8 cellular contexts compared by ENCODE assay signal in the genomic region with DNA sequence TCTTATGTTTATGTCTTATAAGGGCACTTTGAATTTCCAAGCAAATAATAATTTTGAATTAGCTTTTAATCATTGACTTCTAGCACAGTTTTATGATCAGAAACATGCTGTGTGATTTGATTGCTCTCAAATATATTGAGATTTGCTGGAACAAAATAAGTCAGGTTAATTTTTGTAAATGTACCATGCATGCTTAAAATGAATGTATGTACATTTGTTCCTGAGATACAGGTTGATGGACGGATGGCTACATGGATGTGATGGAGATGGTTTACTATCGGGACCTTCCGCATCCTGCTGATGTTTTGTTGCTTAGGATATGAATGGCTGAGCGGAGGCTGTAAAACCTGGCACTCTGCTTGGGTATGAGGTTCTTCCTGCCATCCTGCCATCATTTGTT. TPM values are rescaled to one million over a fixed set of nuclear protein-coding genes. Genes with fewer than 3 reads are reported as not detected.
DNase-seq lines count a peak whose midpoint lies in the region; ATAC-seq, FAIRE-seq and TF ChIP-seq lines count a peak whose summit lies in the region.
"Not testable (repeated sequence)": the region's sequence is repeated elsewhere in the genome, so short reads cannot be mapped to it uniquely, and the experiment has no call there.

Gene NPIPA1 (plus strand): TSS at position 301 of the 400 bp plus-strand sequence. CDS start 0 bp downstream, at position 301.

- BruUV-seq in endothelial cell of umbilical vein (replicated peaks; lab: Mats Ljungman, UMichigan) = not testable (repeated sequence)

- CTCF ChIA-PET in endothelial cell of umbilical vein (lab: Charles Lee) = not testable (repeated sequence)

- not testable (repeated sequence) for H3K9me3 ChIP-seq in H9 (ENCODE audit: control insufficient read depth, low read depth, low read length); T-helper 17 cell (ENCODE audit: control insufficient read depth, low read length, poor library complexity, severe bottlenecking); endothelial cell of umbilical vein (replicated peaks; ENCODE audit: control insufficient read depth, insufficient read depth, low read length); left ventricle myocardium inferior (replicated peaks); mononuclear cell (ENCODE audit: low read depth, low read length)

- H3K56ac ChIP-seq in H9 (ENCODE audit: insufficient read length, low read depth, low read length) = not testable (repeated sequence)

- H2AK5ac ChIP-seq in H9 (ENCODE audit: insufficient read length, low read length) = not testable (repeated sequence)

- not testable (repeated sequence) for H3K4me1 ChIP-seq in H9 (ENCODE audit: insufficient read depth, low read length); endothelial cell of umbilical vein (ENCODE audit: control insufficient read depth, extremely low read depth, insufficient read depth, low read length); left ventricle myocardium inferior; mononuclear cell (ENCODE audit: insufficient read depth, low read length)

- not testable (repeated sequence) for H3K36me3 Mint-ChIP-seq in H9 (ENCODE audit: insufficient read depth in 1 of 3, low read depth in 3 of 3); T-helper 17 cell (ENCODE audit: low read depth)

- intact Hi-C loops in endothelial cell of umbilical vein (cut with micrococcal nuclease); left ventricle myocardium inferior (cut with micrococcal nuclease): not testable (repeated sequence)

- not testable (repeated sequence) for DNase-seq in H9; T-helper 17 cell; endothelial cell of umbilical vein (ENCODE audit: low read depth, low spot score); left ventricle myocardium inferior; renal cortical epithelial cell (ENCODE audit: low read depth); ureter (ENCODE audit: low spot score)

- POLR2A ChIA-PET in endothelial cell of umbilical vein (lab: Charles Lee) = not testable (repeated sequence)

- H3K4ac ChIP-seq in H9 (ENCODE audit: low read depth, low read length) = not testable (repeated sequence)

- H3K23me2 ChIP-seq in H9 (ENCODE audit: insufficient read length, low read depth, low read length, poor library complexity, severe bottlenecking) = not testable (repeated sequence)

- H2BK5ac ChIP-seq in H9 (ENCODE audit: insufficient read length, low read length) = not testable (repeated sequence)

- H4K20me1 ChIP-seq in H9 (ENCODE audit: control insufficient read depth, insufficient read depth, insufficient read length); endothelial cell of umbilical vein (replicated peaks; ENCODE audit: control insufficient read depth, extremely low read depth, insufficient read depth, low read length): not testable (repeated sequence)

- H3K4me1 Mint-ChIP-seq in H9, T-helper 17 cell: not testable (repeated sequence)

- not testable (repeated sequence) for FAIRE-seq in endothelial cell of umbilical vein (lab: Jason Lieb, UNC)

- H4K91ac ChIP-seq in H9 (ENCODE audit: insufficient read length, low read depth, low read length) = not testable (repeated sequence)

- H3K9ac ChIP-seq in H9 (ENCODE audit: extremely low read depth, insufficient read length, low read length); endothelial cell of umbilical vein (replicated peaks; ENCODE audit: extremely low read depth, insufficient read depth, low read length): not testable (repeated sequence)

- not testable (repeated sequence) for H4K8ac ChIP-seq in H9 (replicated peaks; ENCODE audit: insufficient read length, low read depth, low read length)

- H3K27ac ChIP-seq in H9 (ENCODE audit: insufficient read length, low read depth, low read length); adipose tissue (ENCODE audit: low read depth, low read length); endothelial cell of umbilical vein (ENCODE audit: insufficient read depth, low read depth, low read length); left ventricle myocardium inferior (replicated peaks): not testable (repeated sequence)

- not testable (repeated sequence) for H3K4me3 Mint-ChIP-seq in H9, T-helper 17 cell

- not testable (repeated sequence) for H2BK15ac ChIP-seq in H9 (ENCODE audit: low read depth, low read length)

- H3K79me1 ChIP-seq in H9 (ENCODE audit: insufficient read depth, low read depth, low read length, poor library complexity, severe bottlenecking) = not testable (repeated sequence)

- not testable (repeated sequence) for H2BK120ac ChIP-seq in H9 (ENCODE audit: low read depth, low read length, poor library complexity, severe bottlenecking)

- H3K27me3 ChIP-seq in H9 (ENCODE audit: insufficient read depth, low read length); endothelial cell of umbilical vein (ENCODE audit: control insufficient read depth in 2 of 2, insufficient read depth in 2 of 2, low read length in 2 of 2); left ventricle myocardium inferior (ENCODE audit: low read depth); mononuclear cell (ENCODE audit: insufficient read depth, low read length): not testable (repeated sequence)

- H3K36me3 ChIP-seq in endothelial cell of umbilical vein (ENCODE audit: control insufficient read depth in 2 of 2, extremely low read depth in 1 of 2, insufficient read depth in 2 of 2, low read length in 2 of 2); left ventricle myocardium inferior: not testable (repeated sequence)

- not testable (repeated sequence) for TF ChIP-seq CTCF in H9 (conservative IDR thresholded peaks at IDR 0.05); endothelial cell of umbilical vein (IDR thresholded peaks at IDR 0.05; ENCODE audit: extremely low read depth in 1 of 2, insufficient read depth in 1 of 2, low read depth in 1 of 2, low read length in 2 of 2); left ventricle myocardium inferior (IDR thresholded peaks at IDR 0.05; ENCODE audit: borderline replicate concordance)

- H3K23ac ChIP-seq in H9 (ENCODE audit: insufficient read length, low read depth, low read length) = not testable (repeated sequence)

- not testable (repeated sequence) for H3T11ph ChIP-seq in H9 (ENCODE audit: low read length)

- not testable (repeated sequence) for H3K4me2 ChIP-seq in H9 (ENCODE audit: insufficient read depth, insufficient read length, low read length); endothelial cell of umbilical vein (ENCODE audit: insufficient read depth, low read length)

- H2BK12ac ChIP-seq in H9 (ENCODE audit: insufficient read length, low read depth, low read length) = not testable (repeated sequence)

- not testable (repeated sequence) for H3K18ac ChIP-seq in H9 (ENCODE audit: insufficient read length, low read depth, low read length)

- ATAC-seq in T-helper 17 cell = not testable (repeated sequence)

- not testable (repeated sequence) for H2AFZ ChIP-seq in H9 (ENCODE audit: low read length); endothelial cell of umbilical vein (ENCODE audit: low read depth, low read length)

- WGBS in H9 (ENCODE audit: extremely low coverage, insufficient read length, low lambda C conversion rate) = no CpG with 5 or more reads among the region's 4 CpGs
- WGBS in adipose tissue, 3 donors = no CpG with 5 or more reads among the region's 4 CpGs

- H3K79me2 ChIP-seq in H9 (ENCODE audit: insufficient read depth, low read length); endothelial cell of umbilical vein (ENCODE audit: control insufficient read depth, insufficient read depth, low read length): not testable (repeated sequence)

- not testable (repeated sequence) for H2BK20ac ChIP-seq in H9 (ENCODE audit: low read depth, low read length, poor library complexity, severe bottlenecking)

- H4K5ac ChIP-seq in H9 (ENCODE audit: insufficient read length, low read depth, low read length) = not testable (repeated sequence)

- dilution Hi-C loops in endothelial cell of umbilical vein (cut with MboI; ENCODE audit: extremely low pct_ligation_motif_present, low sequenced_read_pairs) = not testable (repeated sequence)

- not testable (repeated sequence) for H3K27me3 Mint-ChIP-seq in H9 (ENCODE audit: low read depth); T-helper 17 cell

- H3K4me3 ChIP-seq in endothelial cell of umbilical vein (replicated peaks in 1 of 3; ENCODE audit: insufficient read depth in 1 of 3, low read depth in 1 of 3, low read length in 3 of 3); left ventricle myocardium inferior; mononuclear cell (ENCODE audit: low read length): not testable (repeated sequence)

- H3K9me1 ChIP-seq in endothelial cell of umbilical vein (replicated peaks; ENCODE audit: control insufficient read depth, extremely low read depth, insufficient read depth, low read length) = not testable (repeated sequence)

- TF ChIP-seq POLR2A in endothelial cell of umbilical vein (IDR thresholded peaks at IDR 0.05; ENCODE audit: low read depth, low read length) = not testable (repeated sequence)

- not testable (repeated sequence) for H3K14ac ChIP-seq in H9 (ENCODE audit: insufficient read depth, low read length)

- H3K9me3 Mint-ChIP-seq in H9 = not testable (repeated sequence)

- not testable (repeated sequence) for H3K27ac Mint-ChIP-seq in H9, T-helper 17 cell

RNA-seq across cellular contexts. Expression of gene NPIPA1, which starts in this region (rescaled TPM):
- total RNA-seq in H9 (2021) (123 and 130 TPM in 2 replicates), T-helper 17 cell (100 to 1,000 TPM in 1 of 2 donors, 10 to 100 TPM in 1; 89.9 to 101 TPM), endothelial cell of umbilical vein (81.6 and 96.1 TPM in 2 replicates), left ventricle myocardium inferior (49.2 TPM), mononuclear cell (17.9 TPM), renal cortical epithelial cell (10.1 and 59.9 TPM in 2 replicates), ureter (158 TPM)
- polyA plus RNA-seq in adipose tissue (10 to 100 TPM; 49.2 to 81.8 (median 68.7) TPM), endothelial cell of umbilical vein (53.2 and 58.1 TPM in 2 replicates)
- polyA plus RNA-seq in endothelial cell of umbilical vein (2011; cell fraction: cytosol; rRNA removed) = 25.7 and 31.9 TPM in 2 replicates
- 348 and 434 TPM in 2 replicates for polyA plus RNA-seq in endothelial cell of umbilical vein (2011; cell fraction: nucleus; rRNA removed)
- 45.9 and 60.5 TPM in 2 replicates for polyA plus RNA-seq in endothelial cell of umbilical vein (2012)
- 36.2 and 40.8 TPM in 2 replicates for polyA minus RNA-seq in endothelial cell of umbilical vein
- 11.2 TPM for polyA minus RNA-seq in endothelial cell of umbilical vein (2011; cell fraction: cytosol; rRNA and poly(A)+ RNA removed)
- 72.4 and 86.3 TPM in 2 replicates for polyA minus RNA-seq in endothelial cell of umbilical vein (2011; cell fraction: nucleus; rRNA and poly(A)+ RNA removed)
